Comparison of ENCODE assay signal across 19 cellular contexts in genomic region chr1:23914921-23915320, GRCh38. TPM values are rescaled to one million over a fixed set of nuclear protein-coding genes. Genes with fewer than 3 reads are reported as not detected.
DNase-seq lines count a peak whose midpoint lies in the region; ATAC-seq and TF ChIP-seq lines count a peak whose summit lies in the region.
"Had no signal": no experiment of that assay in that cellular context is flagged by ENCODE, and none has a peak within 500 bp of the region (broad histone marks: within the 10 kb centered on the region; RNA-seq: fewer than 3 reads in every experiment).

No MANE protein-coding gene starts in this region.

- no peak overlapping the region for H3K27ac ChIP-seq in CD8-positive, alpha-beta T cell (ENCODE audit: low read depth, low read length)
- H3K27ac ChIP-seq in HL-60 (replicated peaks) (0 out of 2 replicates have a peak overlapping the region, but pooled peaks have one; percentile 83), SU-DHL-6 (ENCODE audit: low read depth, low read length) (peak overlapping the region; percentile 96), trophoblast cell (ENCODE audit: low read depth, low read length) (no peak overlapping the region), aorta (ENCODE audit: low read depth in 1 of 2, low read length in 2 of 2) (no peak overlapping the region), H9 (ENCODE audit: insufficient read length, low read depth, low read length) (no peak overlapping the region)
- H3K27ac ChIP-seq: KMS-11, PC-9 had no signal

- H3K9ac ChIP-seq in SU-DHL-6 (ENCODE audit: low read length), result no peak overlapping the region
- no peak overlapping the region for H3K9ac ChIP-seq in trophoblast cell (ENCODE audit: low read length)
- H3K9ac ChIP-seq in H9 (ENCODE audit: extremely low read depth, insufficient read length, low read length), result no peak overlapping the region
- H3K9ac ChIP-seq: KMS-11 had no signal

- DNase-seq in CD8-positive, alpha-beta T cell, result no peak
- no peak for DNase-seq in HL-60 (ENCODE audit: low read depth in 1 of 2, low spot score in 1 of 2)
- peak; percentile 52 to 81 for DNase-seq in trophoblast cell
- no peak for DNase-seq in aorta
- DNase-seq in H9, result no peak
- no peak for DNase-seq in HuH-7 (ENCODE audit: low spot score)
- DNase-seq: AML-193; CD4-positive, CD25-positive, alpha-beta regulatory T cell; DMS153; GF-D8; NCI-H1092 treated with DMSO at 0.1 percent for 48 hours; NCI-H2081; NCI-H510A; NCI-H774; PC-9 had no signal

- H3K4me2 ChIP-seq in SU-DHL-6 (ENCODE audit: low read depth, low read length, poor library complexity, severe bottlenecking) (peak overlapping the region; percentile 23), trophoblast cell (ENCODE audit: low read length) (no peak overlapping the region), H9 (ENCODE audit: insufficient read depth, insufficient read length, low read length) (no peak overlapping the region)
- H3K4me2 ChIP-seq: KMS-11, PC-9 had no signal

- H3T11ph ChIP-seq in H9 (ENCODE audit: low read length), result no peak overlapping the region

- H2AFZ ChIP-seq in SU-DHL-6 (ENCODE audit: low read depth, low read length, severe bottlenecking), result no peak overlapping the region
- H2AFZ ChIP-seq in trophoblast cell (ENCODE audit: insufficient read depth, low read length, poor library complexity), result no peak overlapping the region
- no peak overlapping the region for H2AFZ ChIP-seq in H9 (ENCODE audit: low read length)
- H2AFZ ChIP-seq: PC-9 had no signal

- no peak overlapping the region for H2BK15ac ChIP-seq in H9 (ENCODE audit: low read depth, low read length)

- TF ChIP-seq CTCF in CD8-positive, alpha-beta T cell (IDR thresholded peaks at IDR 0.05), result no peak
- TF ChIP-seq CTCF in HL-60 (IDR thresholded peaks at IDR 0.05; ENCODE audit: insufficient read depth, low read length), result no peak
- TF ChIP-seq CTCF in SU-DHL-6 (IDR thresholded peaks at IDR 0.05; ENCODE audit: insufficient read depth, low read length, poor library complexity, severe bottlenecking), result no peak
- no peak for TF ChIP-seq CTCF in H9 (conservative IDR thresholded peaks at IDR 0.05)

- no peak overlapping the region for H3K4me3 Mint-ChIP-seq in CD8-positive, alpha-beta T cell
- no peak overlapping the region for H3K4me3 Mint-ChIP-seq in H9
- H3K4me3 Mint-ChIP-seq: CD4-positive, CD25-positive, alpha-beta regulatory T cell had no signal

- POLR2A ChIA-PET in CD8-positive, alpha-beta T cell (lab: Charles Lee), result no interaction called here

- no peak overlapping the region for H3K56ac ChIP-seq in H9 (ENCODE audit: insufficient read length, low read depth, low read length)

- no peaks in the 10 kb centered on the region for H3K36me3 Mint-ChIP-seq in CD8-positive, alpha-beta T cell
- no peaks in the 10 kb centered on the region for H3K36me3 Mint-ChIP-seq in H9 (ENCODE audit: insufficient read depth in 1 of 3, low read depth in 3 of 3)
- H3K36me3 Mint-ChIP-seq: CD4-positive, CD25-positive, alpha-beta regulatory T cell had no signal

- no peaks in the 10 kb centered on the region for H3K9me3 ChIP-seq in CD8-positive, alpha-beta T cell (ENCODE audit: low read length)
- H3K9me3 ChIP-seq in SU-DHL-6 (ENCODE audit: insufficient read depth, low read length) (no peaks in the 10 kb centered on the region), trophoblast cell (ENCODE audit: insufficient read depth, low read depth, low read length) (no peaks in the 10 kb centered on the region), aorta (ENCODE audit: control insufficient read depth, low read length) (no peaks in the 10 kb centered on the region), H9 (ENCODE audit: control insufficient read depth, low read depth, low read length) (no peaks in the 10 kb centered on the region)

- H3K27me3 ChIP-seq in CD8-positive, alpha-beta T cell (ENCODE audit: insufficient read depth, low read length), result no peaks in the 10 kb centered on the region
- H3K27me3 ChIP-seq in HL-60 (ENCODE audit: insufficient read depth, poor library complexity, severe bottlenecking), result no peaks in the 10 kb centered on the region
- H3K27me3 ChIP-seq in SU-DHL-6 (ENCODE audit: low read length), result no peaks in the 10 kb centered on the region
- no peaks in the 10 kb centered on the region for H3K27me3 ChIP-seq in trophoblast cell (ENCODE audit: insufficient read depth, low read length)
- H3K27me3 ChIP-seq in aorta (ENCODE audit: control insufficient read depth in 1 of 2, insufficient read depth in 2 of 2, low read length in 1 of 2), result no peaks in the 10 kb centered on the region
- no peaks in the 10 kb centered on the region for H3K27me3 ChIP-seq in H9 (ENCODE audit: insufficient read depth, low read length)

- H3K79me1 ChIP-seq in trophoblast cell (ENCODE audit: low read length) (no peaks in the 10 kb centered on the region), H9 (ENCODE audit: insufficient read depth, low read depth, low read length, poor library complexity, severe bottlenecking) (no peaks in the 10 kb centered on the region)

- intact Hi-C loops in CD8-positive, alpha-beta T cell (cut with DNase I, micrococcal nuclease), result loop anchor here in 1 of 2 experiments (5.0 kb wide), 1 partner anchor 48 kb away; the partner anchor contains the start of gene FUCA1
- intact Hi-C loops in aorta (cut with DNase I), result loop anchor here in 1 of 2 donors (10.0 kb wide), 1 partner anchor 100 kb away; no protein-coding TSS in a partner anchor

- H2BK12ac ChIP-seq in trophoblast cell (ENCODE audit: low read length), result no peak overlapping the region
- H2BK12ac ChIP-seq in H9 (ENCODE audit: insufficient read length, low read depth, low read length), result no peak overlapping the region

- CTCF ChIA-PET in CD8-positive, alpha-beta T cell (lab: Charles Lee), result interaction anchor here (2.4 to 3.5 kb wide), 3 partner anchors 18 to 144 kb away, joined by 10 to 53 read pairs (median 42); no protein-coding TSS in a partner anchor

- H3K4me3 ChIP-seq in CD8-positive, alpha-beta T cell (ENCODE audit: low read depth, low read length), result no peak overlapping the region
- H3K4me3 ChIP-seq in HL-60 (replicated peaks; ENCODE audit: insufficient read depth, low read length) (no peak overlapping the region), SU-DHL-6 (ENCODE audit: insufficient read depth, low read length, poor library complexity, severe bottlenecking) (no peak overlapping the region), trophoblast cell (ENCODE audit: low read depth, low read length) (no peak overlapping the region), aorta (ENCODE audit: low read length in 2 of 2) (no peak overlapping the region)
- H3K4me3 ChIP-seq: PC-9 had no signal

- peaks cover 64% of the 10 kb centered on the region for H3F3A ChIP-seq in SU-DHL-6 (ENCODE audit: insufficient read depth)

- H2BK20ac ChIP-seq in H9 (ENCODE audit: low read depth, low read length, poor library complexity, severe bottlenecking), result no peak overlapping the region

- no peak overlapping the region for H3K14ac ChIP-seq in trophoblast cell (ENCODE audit: low read length)
- H3K14ac ChIP-seq in H9 (ENCODE audit: insufficient read depth, low read length), result no peak overlapping the region

- peak overlapping the region; percentile 71 for H3K27ac Mint-ChIP-seq in CD8-positive, alpha-beta T cell
- no peak overlapping the region for H3K27ac Mint-ChIP-seq in H9

- H4K20me1 ChIP-seq in SU-DHL-6 (ENCODE audit: low read depth, low read length), result no peaks in the 10 kb centered on the region
- H4K20me1 ChIP-seq in H9 (ENCODE audit: control insufficient read depth, insufficient read depth, insufficient read length), result no peaks in the 10 kb centered on the region

- no peak overlapping the region for H4K5ac ChIP-seq in H9 (ENCODE audit: insufficient read length, low read depth, low read length)

- H3K36me3 ChIP-seq in CD8-positive, alpha-beta T cell (ENCODE audit: insufficient read depth, low read length), result no peaks in the 10 kb centered on the region
- H3K36me3 ChIP-seq in SU-DHL-6 (ENCODE audit: low read length) (no peaks in the 10 kb centered on the region), trophoblast cell (ENCODE audit: control insufficient read depth in 1 of 2, insufficient read depth in 2 of 2, low read length in 2 of 2) (no peaks in the 10 kb centered on the region), aorta (ENCODE audit: control insufficient read depth in 1 of 2, insufficient read depth in 2 of 2, low read length in 1 of 2) (no peaks in the 10 kb centered on the region)

- H2BK5ac ChIP-seq in trophoblast cell (ENCODE audit: low read depth, low read length, poor library complexity) (no peak overlapping the region), H9 (ENCODE audit: insufficient read length, low read length) (no peak overlapping the region)

- no peak overlapping the region for H3K18ac ChIP-seq in trophoblast cell (ENCODE audit: low read length)
- H3K18ac ChIP-seq in H9 (ENCODE audit: insufficient read length, low read depth, low read length), result no peak overlapping the region

- H4K8ac ChIP-seq in trophoblast cell (ENCODE audit: low read depth, low read length), result no peak overlapping the region
- no peak overlapping the region for H4K8ac ChIP-seq in H9 (replicated peaks; ENCODE audit: insufficient read length, low read depth, low read length)

- peaks cover 50% of the 10 kb centered on the region for H3K4me1 Mint-ChIP-seq in CD8-positive, alpha-beta T cell (ENCODE audit: low read depth)
- H3K4me1 Mint-ChIP-seq in H9, result peaks cover 12 to 13% of the 10 kb centered on the region in 2 experiments

- H2BK120ac ChIP-seq in trophoblast cell (ENCODE audit: insufficient read depth, low read length, poor library complexity) (no peak overlapping the region), H9 (ENCODE audit: low read depth, low read length, poor library complexity, severe bottlenecking) (no peak overlapping the region)

- H3K4me1 ChIP-seq in CD8-positive, alpha-beta T cell (ENCODE audit: insufficient read depth, low read length), result peaks cover 49% of the 10 kb centered on the region
- H3K4me1 ChIP-seq in trophoblast cell (ENCODE audit: control insufficient read depth in 1 of 2, insufficient read depth in 2 of 2, low read length in 2 of 2), result no peaks in the 10 kb centered on the region
- no peaks in the 10 kb centered on the region for H3K4me1 ChIP-seq in aorta (ENCODE audit: control insufficient read depth in 1 of 2, insufficient read depth in 2 of 2, low read length in 2 of 2)
- no peaks in the 10 kb centered on the region; the same call in 1 of the 2 replicates for H3K4me1 ChIP-seq in H9 (ENCODE audit: insufficient read depth, low read length)

- H3K79me2 ChIP-seq in SU-DHL-6 (ENCODE audit: insufficient read depth, low read length) (peaks cover 20% of the 10 kb centered on the region), trophoblast cell (ENCODE audit: control insufficient read depth, insufficient read depth, low read length, poor library complexity) (no peaks in the 10 kb centered on the region), H9 (ENCODE audit: insufficient read depth, low read length) (no peaks in the 10 kb centered on the region)

- H3K23ac ChIP-seq in trophoblast cell (ENCODE audit: low read length) (no peak overlapping the region), H9 (ENCODE audit: insufficient read length, low read depth, low read length) (no peak overlapping the region)

- no peaks in the 10 kb centered on the region for H3K9me2 ChIP-seq in SU-DHL-6 (replicated peaks; ENCODE audit: insufficient read depth, low read length)

- no peak overlapping the region for H4K12ac ChIP-seq in trophoblast cell (ENCODE audit: low read depth, low read length)

- no peak for ATAC-seq in CD8-positive, alpha-beta T cell
- ATAC-seq in aorta (ENCODE audit: low FRiP score), result no peak

- no peaks in the 10 kb centered on the region for H3K23me2 ChIP-seq in H9 (ENCODE audit: insufficient read length, low read depth, low read length, poor library complexity, severe bottlenecking)

- H2AK5ac ChIP-seq in trophoblast cell (ENCODE audit: low read length) (no peak overlapping the region), H9 (ENCODE audit: insufficient read length, low read length) (no peak overlapping the region)

- no CpG with 5 or more reads among the region's 4 CpGs for WGBS in trophoblast cell (ENCODE audit: extremely low coverage, insufficient coverage, insufficient read length)
- 91 to 96% methylated on average over 4 of the region's 4 CpGs for WGBS in aorta, 2 donors
- no CpG with 5 or more reads among the region's 4 CpGs for WGBS in H9 (ENCODE audit: extremely low coverage, insufficient read length, low lambda C conversion rate)

- H3K4ac ChIP-seq in trophoblast cell (ENCODE audit: low read depth, low read length) (no peak overlapping the region), H9 (ENCODE audit: low read depth, low read length) (no peak overlapping the region)

- no peaks in the 10 kb centered on the region for H3K9me3 Mint-ChIP-seq in CD8-positive, alpha-beta T cell
- no peaks in the 10 kb centered on the region for H3K9me3 Mint-ChIP-seq in H9
- H3K9me3 Mint-ChIP-seq: CD4-positive, CD25-positive, alpha-beta regulatory T cell had no signal

- H4K91ac ChIP-seq in trophoblast cell (ENCODE audit: low read depth, low read length) (no peak overlapping the region), H9 (ENCODE audit: insufficient read length, low read depth, low read length) (no peak overlapping the region)

- no peaks in the 10 kb centered on the region for H3K27me3 Mint-ChIP-seq in CD8-positive, alpha-beta T cell (ENCODE audit: low read depth)
- peaks cover 2% of the 10 kb centered on the region for H3K27me3 Mint-ChIP-seq in H9 (ENCODE audit: low read depth)

RNA-seq across cellular contexts. Expression of gene CNR2, which starts 1.8 kb away (rescaled TPM):
- under 1 TPM; 0.92 to 0.98 TPM for total RNA-seq in CD8-positive, alpha-beta T cell
- polyA plus RNA-seq in trophoblast cell (2013), result 0.01 TPM in 2 replicates
- under 1 TPM; 0.06 to 0.15 TPM for total RNA-seq in aorta
- under 1 TPM; 0.08 to 0.13 TPM for polyA plus RNA-seq in aorta
- total RNA-seq in H9 (2021), result not detected in 2 replicates
- total RNA-seq: H1, M059J, PC-9 had no signal
- polyA plus RNA-seq: H1 had no signal

RNA-seq across cellular contexts. Expression of gene PNRC2, which starts 44.7 kb away (rescaled TPM):
- 100 to 1,000 TPM; 187 to 203 TPM for total RNA-seq in CD8-positive, alpha-beta T cell
- polyA plus RNA-seq in trophoblast cell (2013), result 125 and 134 TPM in 2 replicates
- total RNA-seq in aorta (10 to 100 TPM; 93.5 to 94.7 TPM), H9 (2021) (86.0 and 87.6 TPM in 2 replicates)
- polyA plus RNA-seq in aorta, result 100 to 1,000 TPM in 1 of 2 donors, 10 to 100 TPM in 1; 75.3 to 141 TPM

RNA-seq across cellular contexts. Expression of gene FUCA1, which starts 46.8 kb away (rescaled TPM):
- total RNA-seq in CD8-positive, alpha-beta T cell, result 1 to 10 TPM; 5.3 to 5.7 TPM
- 3.6 and 3.7 TPM in 2 replicates for polyA plus RNA-seq in trophoblast cell (2013)
- total RNA-seq in aorta (10 to 100 TPM; 26.0 to 35.4 TPM), H9 (2021) (9.1 and 9.4 TPM in 2 replicates)
- polyA plus RNA-seq in aorta, result 10 to 100 TPM; 31.2 to 36.6 TPM

Comparison
In these comparisons a context has a peak if more than half of its experiments do, and no peak if none do; other contexts are left out.
1. DNase-seq: peak in trophoblast cell (2 of 2); none in CD8-positive, alpha-beta T cell (0 of 7), HL-60 (0 of 2), aorta (0 of 2), H9 (single experiment) and HuH-7 (single experiment).
2. H3K27ac ChIP-seq: peak in HL-60 (single experiment) and SU-DHL-6 (single experiment); none in CD8-positive, alpha-beta T cell (single experiment), trophoblast cell (single experiment), aorta (0 of 2) and H9 (single experiment).